In genomic region chr15:99443768-99444446, GRCh38 we compare ENCODE assay signal across 10 cellular contexts.
DNase-seq lines count a peak whose midpoint lies in the region; ATAC-seq and TF ChIP-seq lines count a peak whose summit lies in the region.
"Had no signal": no experiment of that assay in that cellular context is flagged by ENCODE, and none has a peak within 500 bp of the region (broad histone marks: within the 10 kb centered on the region; RNA-seq: fewer than 3 reads in every experiment).

No MANE protein-coding gene starts in this region.

- peaks cover 61% of the 10 kb centered on the region for H3K4me1 Mint-ChIP-seq in activated naive CD4-positive, alpha-beta T cell treated with anti-CD3 and anti-CD28 coated beads, Interleukin-2, amount 50 U/mL, for 24 hours
- peaks cover 58% of the 10 kb centered on the region for H3K4me1 Mint-ChIP-seq in chondrocyte (ENCODE audit: low read depth)

- no peaks in the 10 kb centered on the region for H3K27me3 ChIP-seq in upper lobe of right lung

- no peaks in the 10 kb centered on the region for H3K36me3 Mint-ChIP-seq in activated naive CD4-positive, alpha-beta T cell treated with anti-CD3 and anti-CD28 coated beads, Interleukin-2, amount 50 U/mL, for 24 hours
- no peaks in the 10 kb centered on the region for H3K36me3 Mint-ChIP-seq in chondrocyte (ENCODE audit: low read depth)

- H3K9me3 Mint-ChIP-seq in activated naive CD4-positive, alpha-beta T cell treated with anti-CD3 and anti-CD28 coated beads, Interleukin-2, amount 50 U/mL, for 24 hours, result no peaks in the 10 kb centered on the region
- H3K9me3 Mint-ChIP-seq in chondrocyte (ENCODE audit: low read depth), result no peaks in the 10 kb centered on the region

- peak overlapping the region; percentile 91 for H3K27ac Mint-ChIP-seq in activated naive CD4-positive, alpha-beta T cell treated with anti-CD3 and anti-CD28 coated beads, Interleukin-2, amount 50 U/mL, for 24 hours
- peak overlapping the region; percentile 97 for H3K27ac Mint-ChIP-seq in chondrocyte (ENCODE audit: unreplicated experiment)

- DNase-seq in activated naive CD4-positive, alpha-beta T cell treated with Interleukin-2 at 50 U/mL for 16 hours, result no peak
- DNase-seq in chondrocyte (ENCODE audit: low spot score), result peak; percentile 77
- DNase-seq in myocyte (ENCODE audit: low read depth), result peak; percentile 97
- DNase-seq in upper lobe of right lung, result peak; percentile 42
- no peak for DNase-seq in activated CD4-positive, CD25-positive, alpha-beta regulatory T cell (lab: John Stamatoyannopoulos, UW)
- no peak for DNase-seq in stimulated activated naive CD4-positive, alpha-beta T cell treated with Interleukin-2 at 50 U/mL for 16 hours (lab: John Stamatoyannopoulos, UW)
- DNase-seq: dermis blood vessel endothelial cell, NCI-H1048 had no signal

- no peak overlapping the region for H3K27ac ChIP-seq in upper lobe of right lung

- H3K4me3 Mint-ChIP-seq in activated naive CD4-positive, alpha-beta T cell treated with anti-CD3 and anti-CD28 coated beads, Interleukin-2, amount 50 U/mL, for 24 hours, result peak overlapping the region; percentile 67
- H3K4me3 Mint-ChIP-seq in chondrocyte (ENCODE audit: unreplicated experiment), result no peak overlapping the region

- no peaks in the 10 kb centered on the region for H3K9me3 ChIP-seq in upper lobe of right lung

- no peak for TF ChIP-seq CTCF in chondrocyte (IDR thresholded peaks at IDR 0.05)
- no peak for TF ChIP-seq CTCF in upper lobe of right lung (IDR thresholded peaks at IDR 0.05)

- no peaks in the 10 kb centered on the region for H3K36me3 ChIP-seq in upper lobe of right lung

- no peak for ATAC-seq in upper lobe of right lung
- ATAC-seq in GM19035 (IDR thresholded peaks at IDR 0.05; ENCODE audit: unreplicated experiment), result no peak

- no peaks in the 10 kb centered on the region for H3K27me3 Mint-ChIP-seq in activated naive CD4-positive, alpha-beta T cell treated with anti-CD3 and anti-CD28 coated beads, Interleukin-2, amount 50 U/mL, for 24 hours
- no peaks in the 10 kb centered on the region for H3K27me3 Mint-ChIP-seq in chondrocyte (ENCODE audit: low read depth)

- H3K4me1 ChIP-seq in upper lobe of right lung, result peaks cover 21% of the 10 kb centered on the region

- no peak overlapping the region for H3K4me3 ChIP-seq in upper lobe of right lung

- intact Hi-C loops in upper lobe of right lung (cut with DNase I), result no loop called here

Comparison
In these comparisons a context has a peak if more than half of its experiments do, and no peak if none do; other contexts are left out.
1. DNase-seq: peak in chondrocyte (single experiment), myocyte (single experiment) and upper lobe of right lung (single experiment); none in activated naive CD4-positive, alpha-beta T cell treated with Interleukin-2 at 50 U/mL for 16 hours (single experiment), activated CD4-positive, CD25-positive, alpha-beta regulatory T cell (0 of 4) and stimulated activated naive CD4-positive, alpha-beta T cell treated with Interleukin-2 at 50 U/mL for 16 hours (single experiment).